21 cellular contexts compared by ENCODE assay signal in the genomic region with DNA sequence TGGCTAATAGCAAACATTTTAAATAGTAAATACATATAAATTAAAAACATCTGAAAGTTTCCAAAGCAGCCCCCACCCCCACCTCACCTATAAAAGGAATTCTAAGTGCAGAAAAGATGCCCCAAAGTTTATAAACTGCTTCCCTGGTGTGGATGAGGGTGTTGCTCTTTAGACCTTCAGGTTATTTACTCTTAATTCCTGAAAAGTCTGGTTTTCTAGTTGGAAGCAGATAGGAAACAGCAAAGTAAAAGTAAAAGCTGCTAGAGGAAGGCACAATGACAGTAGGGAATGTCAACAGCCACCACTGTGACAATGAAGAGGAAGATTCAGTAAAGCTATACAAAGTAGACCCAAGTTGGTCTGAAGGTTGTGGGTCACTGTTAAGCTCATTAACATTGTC.
"Had no signal": no experiment of that assay in that cellular context is flagged by ENCODE, and none has a peak within 500 bp of the region (broad histone marks: within the 10 kb centered on the region; RNA-seq: fewer than 3 reads in every experiment).

No MANE protein-coding gene starts in this region.

- H3K4me3 ChIP-seq: MG63, PC-9 had no signal

- H3K4me2 ChIP-seq: PC-9, SK-N-SH had no signal

- FAIRE-seq: HTR-8/SVneo, RCC 7860 had no signal

- H3K9me3 ChIP-seq: SK-N-SH had no signal

- H3K27me3 ChIP-seq: MG63 had no signal

- H3K27ac ChIP-seq: PC-9 had no signal

- H2AFZ ChIP-seq: PC-9 had no signal

- H3K27me3 Mint-ChIP-seq: T-cell had no signal

- H3K4me3 Mint-ChIP-seq: T-cell had no signal

- H3K36me3 ChIP-seq: MG63 had no signal

- ATAC-seq: T-cell had no signal

- H3K9ac ChIP-seq: SK-N-SH had no signal

- DNase-seq: KBM-7, MG63, NCI-H1092 treated with DMSO at 0.1 percent for 48 hours, NCI-H1436, NCI-H187, NCI-H2029, NCI-H2081 treated with DMSO at 0.1 percent for 48 hours, NCI-H2171, NCI-H226, NCI-H446, NCI-H510A, NCI-H524 treated with DMSO at 0.1 percent for 48 hours, NCI-H774, PC-9, RPMI8226, SHP77, SK-N-SH, SW 1271, T-cell had no signal
